In genomic region chr12:79053394-79053793, GRCh38 we compare ENCODE assay signal across 27 cellular contexts.
"Had no signal": no experiment of that assay in that cellular context is flagged by ENCODE, and none has a peak within 500 bp of the region (broad histone marks: within the 10 kb centered on the region; RNA-seq: fewer than 3 reads in every experiment).

No MANE protein-coding gene starts in this region.

- H2AFZ ChIP-seq: parathyroid adenoma had no signal

- H3K9me3 ChIP-seq: left ventricle myocardium inferior, mucosa of descending colon, right atrium auricular region, right lobe of liver, stomach, suprapubic skin, thoracic aorta, tibial artery, upper lobe of right lung had no signal

- H3K9me3 Mint-ChIP-seq: stimulated activated naive B cell treated with anti-CD40 and anti-IgM and Interleukin-4, amounts not matched to agents 10 μg/mL and 1 μg/mL and 100 μg/mL, for 72 hours had no signal

- H3K4me3 ChIP-seq: left ventricle myocardium inferior, lung, mucosa of descending colon, right atrium auricular region, right lobe of liver, stomach, suprapubic skin, thoracic aorta, tibial artery, upper lobe of right lung had no signal

- H3K79me2 ChIP-seq: parathyroid adenoma had no signal

- H3K27ac ChIP-seq: left ventricle myocardium inferior, parathyroid adenoma, right atrium auricular region, right lobe of liver, stomach, suprapubic skin, thoracic aorta, tibial artery, upper lobe of right lung had no signal

- H3K4me1 ChIP-seq: left ventricle myocardium inferior, parathyroid adenoma, right atrium auricular region, right lobe of liver, stomach, suprapubic skin, tibial artery, upper lobe of right lung had no signal

- H3K36me3 ChIP-seq: left ventricle myocardium inferior, right atrium auricular region, right lobe of liver, stomach, suprapubic skin, thoracic aorta, tibial artery, upper lobe of right lung had no signal

- H3K4me1 Mint-ChIP-seq: naive thymus-derived CD4-positive, alpha-beta T cell; stimulated activated naive B cell treated with anti-CD40 and anti-IgM and Interleukin-4, amounts not matched to agents 10 μg/mL and 1 μg/mL and 100 μg/mL, for 72 hours had no signal

- H3K27ac Mint-ChIP-seq: immature natural killer cell; naive thymus-derived CD4-positive, alpha-beta T cell; natural killer cell treated with Interleukin-12 subunit alpha and Interleukin-12 subunit beta and Interleukin-15 and Interleukin-18, amount 100 ng/mL, for 72 hours; stimulated activated naive B cell treated with anti-CD40 and anti-IgM and Interleukin-4, amounts not matched to agents 10 μg/mL and 1 μg/mL and 100 μg/mL, for 72 hours had no signal

- H3K9ac ChIP-seq: parathyroid adenoma had no signal

- H3K4me3 Mint-ChIP-seq: immature natural killer cell; naive thymus-derived CD4-positive, alpha-beta T cell; natural killer cell treated with Interleukin-12 subunit alpha and Interleukin-12 subunit beta and Interleukin-15 and Interleukin-18, amount 100 ng/mL, for 72 hours; stimulated activated naive B cell treated with anti-CD40 and anti-IgM and Interleukin-4, amounts not matched to agents 10 μg/mL and 1 μg/mL and 100 μg/mL, for 72 hours had no signal

- DNase-seq: hippocampal formation; immature natural killer cell; left ventricle myocardium inferior; mesendoderm; midbrain; mucosa of descending colon; naive thymus-derived CD4-positive, alpha-beta T cell; nucleus accumbens; right lobe of liver; stimulated activated CD4-positive, alpha-beta T cell treated with anti-CD3 and anti-CD28 coated beads, Interleukin-12 subunit alpha, Interleukin-12 subunit beta, amount 100 ng/mL, for 4 hours; stimulated activated CD4-positive, alpha-beta T cell treated with anti-CD3 and anti-CD28 coated beads, Interleukin-15, amount 100 ng/mL, for 24 hours; stimulated activated CD4-positive, alpha-beta T cell treated with anti-CD3 and anti-CD28 coated beads, Interleukin-2, amount 100 ng/mL, for 24 hours; stimulated activated CD4-positive, alpha-beta T cell treated with anti-CD3 and anti-CD28 coated beads, Interleukin-4, amount 100 ng/mL, for 1 hour; stimulated activated naive B cell treated with anti-CD40 and anti-IgM and Interleukin-4, amounts not matched to agents 10 μg/mL and 1 μg/mL and 100 μg/mL, for 72 hours; stimulated activated naive CD8-positive, alpha-beta T cell treated with anti-CD3 and anti-CD28 coated beads, Interleukin-15, Interleukin-2, amounts not matched to agents 100 U/mL and 50 U/mL, for 24 hours; stomach; tibial artery; trophoblast cell; upper lobe of right lung had no signal

- H3K27me3 ChIP-seq: right atrium auricular region, right lobe of liver, stomach, suprapubic skin, tibial artery, upper lobe of right lung had no signal

- H3K27me3 Mint-ChIP-seq: naive thymus-derived CD4-positive, alpha-beta T cell; natural killer cell treated with Interleukin-12 subunit alpha and Interleukin-12 subunit beta and Interleukin-15 and Interleukin-18, amount 100 ng/mL, for 72 hours; stimulated activated naive B cell treated with anti-CD40 and anti-IgM and Interleukin-4, amounts not matched to agents 10 μg/mL and 1 μg/mL and 100 μg/mL, for 72 hours had no signal

- FAIRE-seq: islet of Langerhans, urothelium cell line had no signal

- H3K36me3 Mint-ChIP-seq: immature natural killer cell; naive thymus-derived CD4-positive, alpha-beta T cell; natural killer cell treated with Interleukin-12 subunit alpha and Interleukin-12 subunit beta and Interleukin-15 and Interleukin-18, amount 100 ng/mL, for 72 hours; stimulated activated naive B cell treated with anti-CD40 and anti-IgM and Interleukin-4, amounts not matched to agents 10 μg/mL and 1 μg/mL and 100 μg/mL, for 72 hours had no signal
